ENCODE assay signal across 8 cellular contexts in genomic region chr12:56468216-56469006, GRCh38. TPM values are rescaled to one million over a fixed set of nuclear protein-coding genes. Genes with fewer than 3 reads are reported as not detected.
A peak's percentile ranks its signal among the peaks of the same experiment; 100 is the strongest.
DNase-seq lines count a peak whose midpoint lies in the region; FAIRE-seq and TF ChIP-seq lines count a peak whose summit lies in the region.

Gene SPRYD4 (plus strand): TSS chr12:56468578. CDS start chr12:56468592, 14 bp downstream.

- H3K23me2 ChIP-seq in H1 (ENCODE audit: low read depth, low read length) = peaks cover 7% of the 10 kb centered on the region; the same call in 1 of the 2 replicates

- peak within 1 kb of the TSS; percentile 90 for H3K4ac ChIP-seq in H1 (replicated peaks; ENCODE audit: insufficient read length, low read depth, low read length)

- H2AK5ac ChIP-seq in H1 (ENCODE audit: low read depth, low read length) = peak within 1 kb of the TSS; percentile 89; the same call in 1 of the 2 replicates

- 0 out of 2 replicates have a peak within 1 kb of the TSS, but pooled peaks have one; percentile 45 for H2AFZ ChIP-seq in H1 (ENCODE audit: low read length)

- WGBS in H1 (ENCODE audit: extremely low coverage in 1 of 2, insufficient coverage in 1 of 2, insufficient read length in 1 of 2, insufficient replicate concordance in 2 of 2, low coverage in 1 of 2, low lambda C conversion rate in 2 of 2, missing lambda C conversion rate in 1 of 2), 2 experiments = 2% methylated on average over 43 of the region's 43 CpGs; no CpG with 5 or more reads in 1 of the 2 experiments
- 1% methylated on average over 35 to 42 of the region's 43 CpGs for WGBS in mesodermal cell (ENCODE audit: insufficient coverage in 2 of 2), 2 experiments

- H2BK12ac ChIP-seq in H1 (ENCODE audit: low read depth, low read length) = peak within 1 kb of the TSS; percentile 13

- no peak within 1 kb of the TSS for H2BK120ac ChIP-seq in H1 (replicated peaks; ENCODE audit: low read depth, low read length)

- peak within 1 kb of the TSS; percentile 79 for H3K56ac ChIP-seq in H1 (replicated peaks; ENCODE audit: insufficient read length, low read depth, low read length)

- H4K91ac ChIP-seq in H1 (replicated peaks; ENCODE audit: insufficient read length, low read length) = peak within 1 kb of the TSS; percentile 50

- H2BK20ac ChIP-seq in H1 (ENCODE audit: low read length) = no peak within 1 kb of the TSS

- TF ChIP-seq CTCF in GM20000 (IDR thresholded peaks at IDR 0.05; ENCODE audit: extremely low read depth, missing control alignments) (peak; percentile 21), H1 (IDR thresholded peaks at IDR 0.05; ENCODE audit: control extremely low read depth in 1 of 3, insufficient read depth in 1 of 3, low read depth in 1 of 3, low read length in 3 of 3) (peak; percentile 19 to 34 (median 21); a peak in 3 of 4 replicates)

- H3K9me3 ChIP-seq in H1 (ENCODE audit: insufficient read depth in 2 of 2, low read depth in 1 of 2, low read length in 1 of 2) = no peaks in the 10 kb centered on the region
- H3K9me3 ChIP-seq in mesodermal cell (ENCODE audit: control insufficient read depth, low read length) = no peaks in the 10 kb centered on the region

- CTCF ChIA-PET in H1 (lab: Charles Lee; ENCODE audit: partially characterized antibody) = interaction anchor here (1.0 to 2.8 kb wide), 9 partner anchors 12 to 129 kb away, joined by 3 to 8 read pairs (median 3); partner anchors contain the start of genes IL23A, STAT2 and TIMELESS

- H3K27ac ChIP-seq in H1 (ENCODE audit: low read depth, low read length) (peak within 1 kb of the TSS; percentile 90), mesodermal cell (ENCODE audit: low read depth, low read length, severe bottlenecking) (peak within 1 kb of the TSS; percentile 57)

- H3K36me3 ChIP-seq in H1 (ENCODE audit: control insufficient read depth in 2 of 4, insufficient read depth in 4 of 4, low read length in 3 of 4) (peaks cover 5 to 22% (median 7%) of the 10 kb centered on the region in 4 experiments; a peak in 6 of 8 replicates), mesodermal cell (ENCODE audit: control insufficient read depth, insufficient read depth, low read length) (peaks cover 18% of the 10 kb centered on the region)

- no peaks in the 10 kb centered on the region for H3K27me3 ChIP-seq in H1 (replicated peaks in 1 of 4; ENCODE audit: control insufficient read depth in 3 of 4, extremely low read depth in 1 of 4, insufficient read depth in 3 of 4, low read length in 3 of 4)

- POLR2A ChIA-PET in H1 (lab: Charles Lee; ENCODE audit: partially characterized antibody) = interaction anchor here (0.6 to 6.1 kb wide), 14 partner anchors 10 to 283 kb away, joined by 3 to 53 read pairs (median 6); partner anchors contain the start of genes CNPY2, RNF41, STAT2 and TIMELESS

- H3K79me1 ChIP-seq in H1 (ENCODE audit: low read depth, low read length) = peaks cover 5% of the 10 kb centered on the region

- H3K18ac ChIP-seq in H1 (ENCODE audit: extremely low read depth, low read length) = peak within 1 kb of the TSS; percentile 93

- no peak; a peak in 1 of 4 replicates for TF ChIP-seq RAD21 in H1 (IDR thresholded peaks at IDR 0.05 in 1 of 2, conservative IDR thresholded peaks at IDR 0.05 in 1 of 2; ENCODE audit: low read depth in 2 of 2, low read length in 2 of 2)

- H3K4me3 ChIP-seq in H1 (ENCODE audit: extremely low read depth in 1 of 4, insufficient read depth in 2 of 4, low read depth in 3 of 4, low read length in 4 of 4) = peak within 1 kb of the TSS; percentile 80 to 99 (median 87)
- H3K4me3 ChIP-seq in mesodermal cell (ENCODE audit: extremely low read depth, insufficient read depth, low read length, poor library complexity, severe bottlenecking) = peak within 1 kb of the TSS; percentile 91

- TF ChIP-seq POLR2A in H1 (IDR thresholded peaks at IDR 0.05; ENCODE audit: control extremely low read depth in 1 of 2, low read depth in 2 of 2, low read length in 2 of 2) = peak; percentile 98

- DNase-seq in COLO668 (lab: John Stamatoyannopoulos, UW; ENCODE audit: unreplicated experiment) = peak; percentile 90
- peak; percentile 92 for DNase-seq in GM20000 (ENCODE audit: low spot score)
- DNase-seq in HT-29 (ENCODE audit: low spot score) = peak; percentile 95
- peak; percentile 52 for DNase-seq in NK-92 (lab: John Stamatoyannopoulos, UW; ENCODE audit: unreplicated experiment)
- DNase-seq in activated CD8-positive, alpha-beta memory T cell treated with anti-CD3 and anti-CD28 coated beads for 4 hours (ENCODE audit: low read depth in 2 of 2) = peak; percentile 85 to 89
- DNase-seq in H1 (ENCODE audit: low read depth in 1 of 2, low spot score in 2 of 2) = peak; percentile 59 to 90
- peak; percentile 87 for DNase-seq in stimulated activated CD8-positive, alpha-beta memory T cell treated with anti-CD3 and anti-CD28 coated beads, Interleukin-15, amount 100 ng/mL, for 24 hours (ENCODE audit: low read depth)

- H3K14ac ChIP-seq in H1 (ENCODE audit: insufficient read length) = no peak within 1 kb of the TSS

- H2BK5ac ChIP-seq in H1 (ENCODE audit: low read depth, low read length) = peak within 1 kb of the TSS; percentile 91

- no peaks in the 10 kb centered on the region for H4K20me1 ChIP-seq in H1 (replicated peaks in 1 of 2; ENCODE audit: control insufficient read depth in 1 of 2, insufficient read depth in 2 of 2, low read length in 2 of 2)

- FAIRE-seq in H1 (lab: Jason Lieb, UNC) = no peak

- H4K5ac ChIP-seq in H1 (ENCODE audit: insufficient read length, low read depth, low read length) = peak within 1 kb of the TSS; percentile 67

- H4K8ac ChIP-seq in H1 (ENCODE audit: extremely low read depth, insufficient read depth, low read length) = peak within 1 kb of the TSS; percentile 95

- H3K79me2 ChIP-seq in H1 (ENCODE audit: control insufficient read depth in 1 of 2, insufficient read depth in 2 of 2, low read length in 2 of 2) = peaks cover 0 to 28% of the 10 kb centered on the region in 2 experiments; a peak in 2 of 4 replicates

- 0 out of 2 replicates have a peak within 1 kb of the TSS, but pooled peaks have one; percentile 36 for H2BK15ac ChIP-seq in H1 (ENCODE audit: low read length)

- peak within 1 kb of the TSS; percentile 84 to 98 (median 95) for H3K9ac ChIP-seq in H1 (replicated peaks in 1 of 4; ENCODE audit: extremely low read depth in 1 of 4, low read depth in 3 of 4, low read length in 3 of 4)

- H3K4me1 ChIP-seq in H1 (replicated peaks in 1 of 4; ENCODE audit: control insufficient read depth in 3 of 4, insufficient read depth in 4 of 4, low read length in 3 of 4) = peaks cover 3 to 6% (median 5%) of the 10 kb centered on the region in 4 experiments
- no peaks in the 10 kb centered on the region for H3K4me1 ChIP-seq in mesodermal cell (ENCODE audit: control insufficient read depth, insufficient read depth, low read length, poor library complexity, severe bottlenecking)

- no peak within 1 kb of the TSS for H3K23ac ChIP-seq in H1 (ENCODE audit: insufficient read length)

- TF ChIP-seq EP300 in H1 (IDR thresholded peaks at IDR 0.05; ENCODE audit: borderline replicate concordance in 1 of 2, low read depth in 2 of 2, low read length in 2 of 2) = 0 out of 3 replicates have a peak, but pooled peaks of 1 of the 2 experiments have one; percentile 13

- H3K4me2 ChIP-seq in H1 (ENCODE audit: insufficient read depth in 1 of 2, low read depth in 2 of 2, low read length in 2 of 2) = peak within 1 kb of the TSS; percentile 88 to 94

TF ChIP-seq in H1, 55 proteins besides CTCF, POLR2A, EP300 and RAD21 (continues in another document):
- TF ChIP-seq POLR2AphosphoS5 (IDR thresholded peaks at IDR 0.05; ENCODE audit: low read depth, low read length) (peak; percentile 97), KDM1A (IDR thresholded peaks at IDR 0.05; ENCODE audit: borderline replicate concordance, low read length) (no peak), SP2 (IDR thresholded peaks at IDR 0.05; ENCODE audit: low read length) (no peak), RXRA (IDR thresholded peaks at IDR 0.05; ENCODE audit: insufficient read depth, low read depth, low read length) (no peak), EGR1 (IDR thresholded peaks at IDR 0.05; ENCODE audit: borderline replicate concordance, low read depth, low read length) (peak; percentile 90), USF2 (IDR thresholded peaks at IDR 0.05; ENCODE audit: low read length) (peak; percentile 93), PHF8 (conservative IDR thresholded peaks at IDR 0.05; ENCODE audit: low read depth, low read length) (peak; percentile 89), ASH2L (IDR thresholded peaks at IDR 0.05; ENCODE audit: low read length) (peak; percentile 76), TCF12 (IDR thresholded peaks at IDR 0.05; ENCODE audit: low read depth, low read length) (0 out of 2 replicates have a peak, but pooled peaks have one; percentile 65), CHD2 (IDR thresholded peaks at IDR 0.05; ENCODE audit: low read length) (peak; percentile 67; the same call in 1 of the 2 replicates), HDAC6 (IDR thresholded peaks at IDR 0.05; ENCODE audit: low read depth, low read length) (no peak), KDM4A (IDR thresholded peaks at IDR 0.05; ENCODE audit: low read depth, low read length, severe bottlenecking) (peak; percentile 94), MAX (IDR thresholded peaks at IDR 0.05) (peak; percentile 100), FOSL1 (IDR thresholded peaks at IDR 0.05; ENCODE audit: insufficient read depth, low read depth, low read length) (no peak)

RNA-seq across cellular contexts. Expression of gene SPRYD4, which starts in this region (rescaled TPM):
- total RNA-seq in HT-29 (2014; rRNA removed; shearing (Covaris generic)) = 4.4 and 4.5 TPM in 2 replicates
- total RNA-seq in H1 (2021; fragmentation: NEBNext Ultra II Directional; extraction: Animal tissue kit (Norgen Biotek cat#: 25700)) = 4.0 and 4.3 TPM in 2 replicates
- 4.9 and 5.3 TPM in 2 replicates for polyA plus RNA-seq in H1 (2011; rRNA removed)
- 5.6 TPM for polyA plus RNA-seq in H1 (2011; cell fraction: cytosol; rRNA removed)
- 4.6 TPM for polyA plus RNA-seq in H1 (2011; cell fraction: nucleus; rRNA removed)
- 3.5 to 4.1 TPM (median 3.8 TPM) in 4 replicates for polyA plus RNA-seq in H1 (2012, experiment 1 of 2)
- polyA plus RNA-seq in H1 (2012, experiment 2 of 2) = 4.2 TPM
- polyA plus RNA-seq in H1 (2013, experiment 1 of 2) = 2.6 TPM
- polyA plus RNA-seq in H1 (2013, experiment 2 of 2) = 2.4 TPM
- 6.5 and 8.8 TPM in 2 replicates for polyA minus RNA-seq in H1 (2011; rRNA and poly(A)+ RNA removed)
- polyA minus RNA-seq in H1 (2011; cell fraction: cytosol; rRNA and poly(A)+ RNA removed) = 3.0 TPM
- 10.6 TPM for polyA minus RNA-seq in H1 (2011; cell fraction: nucleus; rRNA and poly(A)+ RNA removed)
- 1.00 TPM for polyA plus RNA-seq in mesodermal cell (2013, experiment 1 of 2)
- 0.91 TPM for polyA plus RNA-seq in mesodermal cell (2013, experiment 2 of 2)

Comparison
In these comparisons a context has a peak if more than half of its experiments do, and no peak if none do; other contexts are left out.
1. Peak in every context shown above with its lines: DNase-seq, H3K4me3 ChIP-seq and H3K27ac ChIP-seq.